7 cellular contexts compared by ENCODE assay signal in the genomic region with DNA sequence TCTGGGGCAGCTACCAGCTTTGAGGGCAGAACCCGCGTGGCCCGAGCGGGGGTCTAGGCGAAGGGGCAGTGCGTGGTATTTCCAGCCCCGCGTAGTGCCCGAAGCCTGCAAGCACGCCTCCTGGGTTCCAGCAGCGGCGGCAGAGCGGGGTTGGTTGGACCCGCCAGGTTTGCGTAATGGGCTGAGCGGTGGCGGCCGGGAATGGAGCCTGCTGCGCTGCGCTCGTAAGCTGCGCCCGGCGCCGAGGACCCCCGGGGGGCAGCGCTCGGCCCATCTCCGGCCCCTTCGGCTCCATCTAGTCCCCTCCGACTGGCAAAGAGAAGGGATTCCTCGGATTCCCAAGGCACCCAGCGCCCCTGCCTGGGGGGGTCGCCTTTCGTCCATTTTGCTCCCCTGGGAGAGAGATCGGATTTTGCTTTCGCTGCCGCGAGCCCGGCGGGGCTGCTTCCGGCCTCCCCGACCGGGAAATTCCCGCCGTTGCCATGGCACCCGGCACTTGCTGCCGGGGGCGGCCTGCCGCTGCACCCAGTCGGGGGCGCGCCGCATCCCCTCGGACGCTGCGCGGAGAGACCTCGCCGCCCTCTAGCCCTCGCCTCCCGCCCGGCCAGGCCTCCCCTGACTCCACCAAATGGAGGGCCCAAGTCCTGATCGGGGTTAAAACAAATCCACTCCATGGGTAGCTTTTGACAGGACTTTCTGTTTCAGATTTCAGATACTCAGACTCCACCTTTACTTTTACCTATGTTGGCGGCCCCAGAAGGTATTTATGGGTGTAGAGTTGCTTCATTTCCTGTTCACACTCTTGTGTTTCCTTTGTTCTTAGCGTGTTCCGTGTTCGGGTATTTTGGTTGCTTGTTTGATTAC.
A peak's percentile ranks its signal among the peaks of the same experiment; 100 is the strongest.
DNase-seq lines count a peak whose midpoint lies in the region; ATAC-seq and TF ChIP-seq lines count a peak whose summit lies in the region.
"Not testable (repeated sequence)": the region's sequence is repeated elsewhere in the genome, so short reads cannot be mapped to it uniquely, and the experiment has no call there.

No MANE protein-coding gene starts in this region.

- not testable (repeated sequence) for TF ChIP-seq CTCF in activated CD8-positive, alpha-beta T cell treated with anti-CD3 and anti-CD28 coated beads for 36 hours (IDR thresholded peaks at IDR 0.05); brain (conservative IDR thresholded peaks at IDR 0.05); heart left ventricle (IDR thresholded peaks at IDR 0.05); natural killer cell (IDR thresholded peaks at IDR 0.05)

- not testable (repeated sequence) for H3K4me1 ChIP-seq in heart left ventricle

- 0 to 1% (median 0%) methylated on average over 18 to 39 of the region's 68 CpGs; no CpG with 5 or more reads in 1 of the 4 donors for WGBS in heart left ventricle, 4 donors

- peak overlapping the region in 11 of 12 donors; percentile 53 to 91 (median 83) for H3K27ac ChIP-seq in heart left ventricle

- peak overlapping the region; percentile 76 for H3K4me3 Mint-ChIP-seq in activated CD8-positive, alpha-beta T cell treated with anti-CD3 and anti-CD28 coated beads for 36 hours
- peak overlapping the region; percentile 78 to 87 (median 84) for H3K4me3 Mint-ChIP-seq in brain
- peak overlapping the region; percentile 88 for H3K4me3 Mint-ChIP-seq in natural killer cell

- POLR2A ChIA-PET in activated CD8-positive, alpha-beta T cell treated with anti-CD3 and anti-CD28 coated beads for 36 hours (lab: Charles Lee) = not testable (repeated sequence)

- peak; percentile 7 for DNase-seq in HCEC 1CT
- peak; percentile 61 for DNase-seq in OCI-M1 (lab: John Stamatoyannopoulos, UW)
- DNase-seq in activated CD8-positive, alpha-beta T cell treated with anti-CD3 and anti-CD28 coated beads for 36 hours = peak; percentile 63
- peak; percentile 36 to 65 (median 62) for DNase-seq in heart left ventricle
- DNase-seq in natural killer cell = peak; percentile 68
- DNase-seq in stimulated activated CD4-positive, alpha-beta T cell treated with anti-CD3 and anti-CD28 coated beads, Interleukin-4, amount 100 ng/mL, for 48 hours (ENCODE audit: low read depth in 2 of 2) = peak; percentile 34 to 44

- H3K9me3 Mint-ChIP-seq in activated CD8-positive, alpha-beta T cell treated with anti-CD3 and anti-CD28 coated beads for 36 hours; brain; natural killer cell: not testable (repeated sequence)

- TF ChIP-seq POLR2A in heart left ventricle (IDR thresholded peaks at IDR 0.05) = not testable (repeated sequence)

- not testable (repeated sequence) for ATAC-seq in activated CD8-positive, alpha-beta T cell treated with anti-CD3 and anti-CD28 coated beads for 36 hours; heart left ventricle; natural killer cell

- peak overlapping the region in 11 of 12 donors; percentile 48 to 67 (median 65) for H3K4me3 ChIP-seq in heart left ventricle

- not testable (repeated sequence) for H3K27me3 ChIP-seq in heart left ventricle

- peak overlapping the region; percentile 89 for H3K27ac Mint-ChIP-seq in activated CD8-positive, alpha-beta T cell treated with anti-CD3 and anti-CD28 coated beads for 36 hours
- H3K27ac Mint-ChIP-seq in brain (peak overlapping the region in 1 of 5 experiments; percentile 88), natural killer cell (peak overlapping the region; percentile 83 to 91)

- intact Hi-C loops in activated CD8-positive, alpha-beta T cell treated with anti-CD3 and anti-CD28 coated beads for 36 hours (cut with micrococcal nuclease); heart left ventricle (cut with DNase I); natural killer cell (cut with micrococcal nuclease): not testable (repeated sequence)

- not testable (repeated sequence) for H3K4me1 Mint-ChIP-seq in activated CD8-positive, alpha-beta T cell treated with anti-CD3 and anti-CD28 coated beads for 36 hours (ENCODE audit: low read depth); brain; natural killer cell

- not testable (repeated sequence) for H3K36me3 ChIP-seq in heart left ventricle

- H3K9me3 ChIP-seq in heart left ventricle = not testable (repeated sequence)

- CTCF ChIA-PET in activated CD8-positive, alpha-beta T cell treated with anti-CD3 and anti-CD28 coated beads for 36 hours (lab: Charles Lee) = not testable (repeated sequence)

- not testable (repeated sequence) for H3K36me3 Mint-ChIP-seq in activated CD8-positive, alpha-beta T cell treated with anti-CD3 and anti-CD28 coated beads for 36 hours (ENCODE audit: low read depth); brain; natural killer cell

- H3K27me3 Mint-ChIP-seq in activated CD8-positive, alpha-beta T cell treated with anti-CD3 and anti-CD28 coated beads for 36 hours; brain; natural killer cell (ENCODE audit: low read depth in 2 of 2): not testable (repeated sequence)

Comparison
In these comparisons a context has a peak if more than half of its experiments do, and no peak if none do; other contexts are left out.
1. DNase-seq: peak in every context shown above with its lines; median percentile 68 in natural killer cell; 63 in activated CD8-positive, alpha-beta T cell treated with anti-CD3 and anti-CD28 coated beads for 36 hours; 62 in heart left ventricle; 61 in OCI-M1; 39 in stimulated activated CD4-positive, alpha-beta T cell treated with anti-CD3 and anti-CD28 coated beads, Interleukin-4, amount 100 ng/mL, for 48 hours; 7 in HCEC 1CT.